In genomic region chr7:155931386-155932085, GRCh38 we compare ENCODE assay signal across 23 cellular contexts.
"Had no signal": no experiment of that assay in that cellular context is flagged by ENCODE, and none has a peak within 500 bp of the region (broad histone marks: within the 10 kb centered on the region; RNA-seq: fewer than 3 reads in every experiment).

No MANE protein-coding gene starts in this region.

- H3K27ac ChIP-seq: colonic mucosa, epithelial cell of prostate, gastrocnemius medialis, prostate gland, right atrium auricular region, suprapubic skin, transverse colon, upper lobe of right lung, uterus had no signal

- H3K4me1 ChIP-seq: colonic mucosa, gastrocnemius medialis, prostate gland, right atrium auricular region, suprapubic skin, transverse colon, upper lobe of right lung, uterus had no signal

- H3K36me3 ChIP-seq: colonic mucosa, gastrocnemius medialis, prostate gland, right atrium auricular region, suprapubic skin, transverse colon, upper lobe of right lung, uterus had no signal

- ATAC-seq: esophagus mucosa; gastrocnemius medialis; left lobe of liver; mucosa of descending colon; natural killer cell treated with Interleukin-12 subunit alpha and Interleukin-12 subunit beta and Interleukin-15 and Interleukin-18, amount 100 ng/mL, for 72 hours; sciatic nerve; stimulated activated memory B cell treated with anti-CD40 and anti-IgM and Interleukin-4, amounts not matched to agents 10 μg/mL and 1 μg/mL and 100 μg/mL, for 72 hours; stimulated activated naive CD8-positive, alpha-beta T cell treated with anti-CD3 and anti-CD28 coated beads, Interleukin-15, Interleukin-2, amounts not matched to agents 100 U/mL and 50 U/mL, for 24 hours; upper lobe of right lung had no signal

- H3K9me3 ChIP-seq: colonic mucosa, gastrocnemius medialis, mucosa of descending colon, prostate gland, right atrium auricular region, suprapubic skin, transverse colon, upper lobe of right lung, uterus had no signal

- DNase-seq: colonic mucosa; effector CD8-positive, alpha-beta T cell; endodermal cell; foreskin fibroblast; gastrocnemius medialis; mucosa of descending colon; naive B cell; stimulated activated CD4-positive, alpha-beta T cell treated with anti-CD3 and anti-CD28 coated beads, Interleukin-4, amount 100 ng/mL, for 4 hours; stimulated activated naive CD8-positive, alpha-beta T cell treated with anti-CD3 and anti-CD28 coated beads, Interleukin-15, Interleukin-2, amounts not matched to agents 100 U/mL and 50 U/mL, for 24 hours; transverse colon; upper lobe of right lung; uterus had no signal

- FAIRE-seq: keratinocyte had no signal

- H3K27me3 ChIP-seq: colonic mucosa, gastrocnemius medialis, right atrium auricular region, upper lobe of right lung, uterus had no signal

- H3K4me3 ChIP-seq: colonic mucosa, gastrocnemius medialis, lung, mucosa of descending colon, prostate gland, right atrium auricular region, suprapubic skin, transverse colon, upper lobe of right lung, uterus had no signal
